In the genomic region with DNA sequence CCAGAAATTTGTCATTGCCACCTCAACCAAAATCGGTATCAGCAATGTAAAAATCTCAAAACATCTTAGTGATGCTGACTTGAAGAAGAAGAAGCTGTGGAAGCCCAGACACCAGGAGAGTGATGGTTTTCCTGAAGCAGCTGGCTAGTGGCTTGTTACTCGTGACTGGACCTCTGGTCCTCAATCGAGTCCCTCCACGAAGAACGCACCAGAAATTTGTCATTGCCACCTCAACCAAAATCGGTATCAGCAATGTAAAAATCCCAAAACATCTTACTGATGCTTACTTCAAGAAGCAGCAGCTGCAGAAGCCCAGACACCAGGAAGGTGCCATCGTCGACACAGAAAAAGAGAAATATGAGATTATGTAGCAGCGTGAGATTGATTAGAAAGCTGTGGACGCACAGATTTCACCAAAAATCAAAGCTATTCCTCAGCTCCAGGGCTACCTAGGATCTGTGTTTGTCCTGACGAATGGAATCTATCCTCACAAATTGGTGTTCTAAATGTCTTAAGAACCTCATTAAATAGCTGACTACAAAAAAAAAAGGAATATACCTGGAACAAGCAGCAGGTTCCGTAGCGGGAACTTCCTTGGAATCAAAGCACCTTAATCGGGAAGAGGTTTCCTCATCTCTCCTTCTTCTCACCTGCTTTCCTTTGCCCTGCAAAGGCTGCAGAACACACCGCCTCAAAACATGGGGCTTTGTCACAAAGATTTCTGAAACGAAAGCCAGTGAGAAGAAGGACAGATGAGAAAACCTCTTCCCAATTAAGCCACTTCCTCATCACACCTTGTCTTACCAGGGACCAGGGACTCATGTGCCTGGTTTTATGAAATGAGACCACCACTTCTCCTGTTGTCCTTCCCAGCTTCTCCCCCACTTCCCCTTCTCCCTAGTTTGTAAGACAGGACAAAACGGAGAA, we compare ENCODE assay signal across 12 cellular contexts. TPM values are rescaled to one million over a fixed set of nuclear protein-coding genes. Genes with fewer than 3 reads are reported as not detected.
"Had no signal": no experiment of that assay in that cellular context is flagged by ENCODE, and none has a peak within 500 bp of the region (broad histone marks: within the 10 kb centered on the region; RNA-seq: fewer than 3 reads in every experiment).

No MANE protein-coding gene starts in this region.

RNA-seq across cellular contexts. Expression of a gene that starts 37.6 kb away (rescaled TPM):
- total RNA-seq: dermis blood vessel endothelial cell, gastrocnemius medialis, glomerular endothelial cell, left lobe of liver, mesothelial cell of epicardium, neural crest cell, prostate gland, right atrium auricular region, stomach, thyroid gland had no signal
- polyA plus RNA-seq: keratinocyte, liver, stomach had no signal
